ENCODE assay signal across 1 cellular context in the genomic region with DNA sequence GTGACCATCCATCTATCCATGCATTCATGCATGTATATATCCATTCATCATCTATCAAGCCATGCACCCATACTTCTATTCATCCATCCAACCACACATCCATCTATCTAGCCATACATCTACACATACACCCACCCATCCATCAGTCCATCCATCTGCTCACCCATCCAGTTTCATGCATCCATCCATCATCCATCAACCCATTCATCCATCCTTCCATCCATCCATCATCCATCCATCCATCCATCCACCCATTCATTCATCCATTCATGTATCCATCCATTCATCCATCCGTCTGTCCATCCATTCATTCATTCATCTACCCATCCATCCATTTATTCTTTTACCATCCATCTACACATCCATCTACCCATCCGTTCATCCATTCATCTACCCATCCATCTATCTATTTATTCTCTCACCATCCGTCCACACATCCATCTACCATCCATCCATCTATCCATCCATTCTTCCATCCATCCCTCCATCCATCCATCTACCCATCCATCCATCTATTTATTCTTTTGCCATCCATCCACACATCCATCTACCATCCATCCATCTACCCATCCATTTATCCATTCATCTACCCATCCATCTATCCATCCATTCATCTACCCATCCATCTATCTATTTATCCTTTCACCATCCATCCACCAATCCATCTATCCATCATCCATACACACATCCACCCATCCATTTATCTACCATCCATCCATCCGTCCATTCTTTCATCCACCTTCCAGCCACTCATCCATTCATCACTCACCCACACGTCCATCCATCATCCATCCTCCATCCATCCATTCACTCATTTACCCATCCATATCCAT.
TF ChIP-seq lines count a peak whose summit lies in the region.

No MANE protein-coding gene starts in this region.

TF ChIP-seq in HepG2, 621 proteins besides CTCF, POLR2A, EP300 and RAD21 (continues in another document):
- TF ChIP-seq SOX6 (IDR thresholded peaks at IDR 0.05) (peak; percentile 13; the same call in 1 of the 2 replicates), SOX6 (CRISPR knock-in tag; IDR thresholded peaks at IDR 0.05) (no peak), MTF1 (CRISPR knock-in tag; IDR thresholded peaks at IDR 0.05) (no peak), ZNF282 (IDR thresholded peaks at IDR 0.05; ENCODE audit: partially characterized antibody) (peak; percentile 45), HOXA3 (CRISPR knock-in tag; IDR thresholded peaks at IDR 0.05) (no peak), CCDC6 (CRISPR knock-in tag; IDR thresholded peaks at IDR 0.05) (no peak), MXD4 (CRISPR knock-in tag; IDR thresholded peaks at IDR 0.05) (no peak), IRF2 (CRISPR knock-in tag; IDR thresholded peaks at IDR 0.05) (no peak), NFRKB (IDR thresholded peaks at IDR 0.05) (0 out of 2 replicates have a peak, but pooled peaks have one; percentile 22), ZNF556 (CRISPR knock-in tag; IDR thresholded peaks at IDR 0.05; ENCODE audit: borderline replicate concordance) (no peak), TAF15 (IDR thresholded peaks at IDR 0.05; ENCODE audit: low read depth, low read length, poor library complexity, severe bottlenecking) (no peak), ZNF382 (CRISPR knock-in tag; IDR thresholded peaks at IDR 0.05; ENCODE audit: borderline replicate concordance) (no peak)
- TF ChIP-seq, protein P1, sequence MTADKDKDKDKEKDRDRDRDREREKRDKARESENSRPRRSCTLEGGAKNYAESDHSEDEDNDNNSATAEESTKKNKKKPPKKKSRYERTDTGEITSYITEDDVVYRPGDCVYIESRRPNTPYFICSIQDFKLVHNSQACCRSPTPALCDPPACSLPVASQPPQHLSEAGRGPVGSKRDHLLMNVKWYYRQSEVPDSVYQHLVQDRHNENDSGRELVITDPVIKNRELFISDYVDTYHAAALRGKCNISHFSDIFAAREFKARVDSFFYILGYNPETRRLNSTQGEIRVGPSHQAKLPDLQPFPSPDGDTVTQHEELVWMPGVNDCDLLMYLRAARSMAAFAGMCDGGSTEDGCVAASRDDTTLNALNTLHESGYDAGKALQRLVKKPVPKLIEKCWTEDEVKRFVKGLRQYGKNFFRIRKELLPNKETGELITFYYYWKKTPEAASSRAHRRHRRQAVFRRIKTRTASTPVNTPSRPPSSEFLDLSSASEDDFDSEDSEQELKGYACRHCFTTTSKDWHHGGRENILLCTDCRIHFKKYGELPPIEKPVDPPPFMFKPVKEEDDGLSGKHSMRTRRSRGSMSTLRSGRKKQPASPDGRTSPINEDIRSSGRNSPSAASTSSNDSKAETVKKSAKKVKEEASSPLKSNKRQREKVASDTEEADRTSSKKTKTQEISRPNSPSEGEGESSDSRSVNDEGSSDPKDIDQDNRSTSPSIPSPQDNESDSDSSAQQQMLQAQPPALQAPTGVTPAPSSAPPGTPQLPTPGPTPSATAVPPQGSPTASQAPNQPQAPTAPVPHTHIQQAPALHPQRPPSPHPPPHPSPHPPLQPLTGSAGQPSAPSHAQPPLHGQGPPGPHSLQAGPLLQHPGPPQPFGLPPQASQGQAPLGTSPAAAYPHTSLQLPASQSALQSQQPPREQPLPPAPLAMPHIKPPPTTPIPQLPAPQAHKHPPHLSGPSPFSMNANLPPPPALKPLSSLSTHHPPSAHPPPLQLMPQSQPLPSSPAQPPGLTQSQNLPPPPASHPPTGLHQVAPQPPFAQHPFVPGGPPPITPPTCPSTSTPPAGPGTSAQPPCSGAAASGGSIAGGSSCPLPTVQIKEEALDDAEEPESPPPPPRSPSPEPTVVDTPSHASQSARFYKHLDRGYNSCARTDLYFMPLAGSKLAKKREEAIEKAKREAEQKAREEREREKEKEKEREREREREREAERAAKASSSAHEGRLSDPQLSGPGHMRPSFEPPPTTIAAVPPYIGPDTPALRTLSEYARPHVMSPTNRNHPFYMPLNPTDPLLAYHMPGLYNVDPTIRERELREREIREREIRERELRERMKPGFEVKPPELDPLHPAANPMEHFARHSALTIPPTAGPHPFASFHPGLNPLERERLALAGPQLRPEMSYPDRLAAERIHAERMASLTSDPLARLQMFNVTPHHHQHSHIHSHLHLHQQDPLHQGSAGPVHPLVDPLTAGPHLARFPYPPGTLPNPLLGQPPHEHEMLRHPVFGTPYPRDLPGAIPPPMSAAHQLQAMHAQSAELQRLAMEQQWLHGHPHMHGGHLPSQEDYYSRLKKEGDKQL (CRISPR knock-in tag; IDR thresholded peaks at IDR 0.05; ENCODE audit: low read depth) = no peak
- TF ChIP-seq, protein P2, sequence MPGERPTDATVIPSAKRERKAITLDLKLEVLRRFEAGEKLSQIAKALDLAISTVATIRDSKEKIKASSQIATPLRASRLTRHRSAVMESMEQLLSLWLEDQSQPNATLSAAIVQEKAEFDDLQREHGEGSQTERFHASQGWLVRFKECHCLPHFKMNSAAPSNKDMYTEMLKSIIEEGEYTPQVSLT (CRISPR knock-in tag; IDR thresholded peaks at IDR 0.05; ENCODE audit: borderline replicate concordance, low read depth) = no peak
- TF ChIP-seq, protein P3, sequence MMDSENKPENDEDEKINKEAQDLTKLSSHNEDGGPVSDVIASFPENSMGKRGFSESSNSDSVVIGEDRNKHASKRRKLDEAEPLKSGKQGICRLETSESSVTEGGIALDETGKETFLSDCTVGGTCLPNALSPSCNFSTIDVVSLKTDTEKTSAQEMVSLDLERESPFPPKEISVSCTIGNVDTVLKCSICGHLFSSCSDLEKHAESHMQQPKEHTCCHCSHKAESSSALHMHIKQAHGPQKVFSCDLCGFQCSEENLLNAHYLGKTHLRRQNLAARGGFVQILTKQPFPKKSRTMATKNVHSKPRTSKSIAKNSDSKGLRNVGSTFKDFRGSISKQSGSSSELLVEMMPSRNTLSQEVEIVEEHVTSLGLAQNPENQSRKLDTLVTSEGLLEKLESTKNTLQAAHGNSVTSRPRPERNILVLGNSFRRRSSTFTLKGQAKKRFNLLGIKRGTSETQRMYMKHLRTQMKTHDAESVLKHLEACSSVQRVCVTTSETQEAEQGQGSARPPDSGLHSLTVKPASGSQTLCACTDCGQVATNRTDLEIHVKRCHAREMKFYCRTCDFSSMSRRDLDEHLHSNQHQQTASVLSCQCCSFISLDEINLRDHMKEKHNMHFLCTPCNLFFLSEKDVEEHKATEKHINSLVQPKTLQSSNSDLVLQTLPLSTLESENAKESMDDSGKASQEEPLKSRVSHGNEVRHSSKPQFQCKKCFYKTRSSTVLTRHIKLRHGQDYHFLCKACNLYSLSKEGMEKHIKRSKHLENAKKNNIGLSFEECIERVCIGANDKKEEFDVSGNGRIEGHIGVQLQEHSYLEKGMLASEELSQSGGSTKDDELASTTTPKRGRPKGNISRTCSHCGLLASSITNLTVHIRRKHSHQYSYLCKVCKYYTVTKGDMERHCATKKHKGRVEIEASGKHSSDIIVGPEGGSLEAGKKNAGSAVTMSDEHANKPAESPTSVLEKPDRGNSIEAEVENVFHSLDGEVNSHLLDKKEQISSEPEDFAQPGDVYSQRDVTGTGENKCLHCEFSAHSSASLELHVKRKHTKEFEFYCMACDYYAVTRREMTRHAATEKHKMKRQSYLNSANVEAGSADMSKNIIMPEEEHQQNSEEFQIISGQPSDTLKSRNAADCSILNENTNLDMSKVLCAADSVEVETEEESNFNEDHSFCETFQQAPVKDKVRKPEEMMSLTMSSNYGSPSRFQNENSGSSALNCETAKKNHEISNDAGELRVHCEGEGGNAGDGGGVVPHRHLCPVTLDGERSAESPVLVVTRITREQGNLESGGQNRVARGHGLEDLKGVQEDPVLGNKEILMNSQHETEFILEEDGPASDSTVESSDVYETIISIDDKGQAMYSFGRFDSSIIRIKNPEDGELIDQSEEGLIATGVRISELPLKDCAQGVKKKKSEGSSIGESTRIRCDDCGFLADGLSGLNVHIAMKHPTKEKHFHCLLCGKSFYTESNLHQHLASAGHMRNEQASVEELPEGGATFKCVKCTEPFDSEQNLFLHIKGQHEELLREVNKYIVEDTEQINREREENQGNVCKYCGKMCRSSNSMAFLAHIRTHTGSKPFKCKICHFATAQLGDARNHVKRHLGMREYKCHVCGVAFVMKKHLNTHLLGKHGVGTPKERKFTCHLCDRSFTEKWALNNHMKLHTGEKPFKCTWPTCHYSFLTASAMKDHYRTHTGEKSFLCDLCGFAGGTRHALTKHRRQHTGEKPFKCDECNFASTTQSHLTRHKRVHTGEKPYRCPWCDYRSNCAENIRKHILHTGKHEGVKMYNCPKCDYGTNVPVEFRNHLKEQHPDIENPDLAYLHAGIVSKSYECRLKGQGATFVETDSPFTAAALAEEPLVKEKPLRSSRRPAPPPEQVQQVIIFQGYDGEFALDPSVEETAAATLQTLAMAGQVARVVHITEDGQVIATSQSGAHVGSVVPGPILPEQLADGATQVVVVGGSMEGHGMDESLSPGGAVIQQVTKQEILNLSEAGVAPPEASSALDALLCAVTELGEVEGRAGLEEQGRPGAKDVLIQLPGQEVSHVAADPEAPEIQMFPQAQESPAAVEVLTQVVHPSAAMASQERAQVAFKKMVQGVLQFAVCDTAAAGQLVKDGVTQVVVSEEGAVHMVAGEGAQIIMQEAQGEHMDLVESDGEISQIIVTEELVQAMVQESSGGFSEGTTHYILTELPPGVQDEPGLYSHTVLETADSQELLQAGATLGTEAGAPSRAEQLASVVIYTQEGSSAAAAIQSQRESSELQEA (CRISPR knock-in tag; IDR thresholded peaks at IDR 0.05; ENCODE audit: not compliant biosample characterization) = no peak
- TF ChIP-seq, protein P4, sequence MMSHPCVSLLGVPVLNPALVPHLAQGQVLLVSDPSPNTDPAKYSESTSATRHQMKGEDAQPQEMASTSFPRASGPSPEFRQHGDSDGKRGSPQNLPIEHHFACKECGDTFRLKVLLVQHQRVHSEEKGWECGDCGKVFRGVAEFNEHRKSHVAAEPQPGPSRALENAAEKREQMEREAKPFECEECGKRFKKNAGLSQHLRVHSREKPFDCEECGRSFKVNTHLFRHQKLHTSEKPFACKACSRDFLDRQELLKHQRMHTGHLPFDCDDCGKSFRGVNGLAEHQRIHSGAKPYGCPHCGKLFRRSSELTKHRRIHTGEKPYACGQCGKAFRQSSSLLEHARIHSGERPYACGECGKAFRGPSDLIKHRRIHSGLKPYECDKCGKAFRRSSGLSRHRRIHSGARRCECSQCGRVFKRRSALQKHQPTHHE (CRISPR knock-in tag; IDR thresholded peaks at IDR 0.05; ENCODE audit: borderline replicate concordance) = no peak
- TF ChIP-seq, protein P5, sequence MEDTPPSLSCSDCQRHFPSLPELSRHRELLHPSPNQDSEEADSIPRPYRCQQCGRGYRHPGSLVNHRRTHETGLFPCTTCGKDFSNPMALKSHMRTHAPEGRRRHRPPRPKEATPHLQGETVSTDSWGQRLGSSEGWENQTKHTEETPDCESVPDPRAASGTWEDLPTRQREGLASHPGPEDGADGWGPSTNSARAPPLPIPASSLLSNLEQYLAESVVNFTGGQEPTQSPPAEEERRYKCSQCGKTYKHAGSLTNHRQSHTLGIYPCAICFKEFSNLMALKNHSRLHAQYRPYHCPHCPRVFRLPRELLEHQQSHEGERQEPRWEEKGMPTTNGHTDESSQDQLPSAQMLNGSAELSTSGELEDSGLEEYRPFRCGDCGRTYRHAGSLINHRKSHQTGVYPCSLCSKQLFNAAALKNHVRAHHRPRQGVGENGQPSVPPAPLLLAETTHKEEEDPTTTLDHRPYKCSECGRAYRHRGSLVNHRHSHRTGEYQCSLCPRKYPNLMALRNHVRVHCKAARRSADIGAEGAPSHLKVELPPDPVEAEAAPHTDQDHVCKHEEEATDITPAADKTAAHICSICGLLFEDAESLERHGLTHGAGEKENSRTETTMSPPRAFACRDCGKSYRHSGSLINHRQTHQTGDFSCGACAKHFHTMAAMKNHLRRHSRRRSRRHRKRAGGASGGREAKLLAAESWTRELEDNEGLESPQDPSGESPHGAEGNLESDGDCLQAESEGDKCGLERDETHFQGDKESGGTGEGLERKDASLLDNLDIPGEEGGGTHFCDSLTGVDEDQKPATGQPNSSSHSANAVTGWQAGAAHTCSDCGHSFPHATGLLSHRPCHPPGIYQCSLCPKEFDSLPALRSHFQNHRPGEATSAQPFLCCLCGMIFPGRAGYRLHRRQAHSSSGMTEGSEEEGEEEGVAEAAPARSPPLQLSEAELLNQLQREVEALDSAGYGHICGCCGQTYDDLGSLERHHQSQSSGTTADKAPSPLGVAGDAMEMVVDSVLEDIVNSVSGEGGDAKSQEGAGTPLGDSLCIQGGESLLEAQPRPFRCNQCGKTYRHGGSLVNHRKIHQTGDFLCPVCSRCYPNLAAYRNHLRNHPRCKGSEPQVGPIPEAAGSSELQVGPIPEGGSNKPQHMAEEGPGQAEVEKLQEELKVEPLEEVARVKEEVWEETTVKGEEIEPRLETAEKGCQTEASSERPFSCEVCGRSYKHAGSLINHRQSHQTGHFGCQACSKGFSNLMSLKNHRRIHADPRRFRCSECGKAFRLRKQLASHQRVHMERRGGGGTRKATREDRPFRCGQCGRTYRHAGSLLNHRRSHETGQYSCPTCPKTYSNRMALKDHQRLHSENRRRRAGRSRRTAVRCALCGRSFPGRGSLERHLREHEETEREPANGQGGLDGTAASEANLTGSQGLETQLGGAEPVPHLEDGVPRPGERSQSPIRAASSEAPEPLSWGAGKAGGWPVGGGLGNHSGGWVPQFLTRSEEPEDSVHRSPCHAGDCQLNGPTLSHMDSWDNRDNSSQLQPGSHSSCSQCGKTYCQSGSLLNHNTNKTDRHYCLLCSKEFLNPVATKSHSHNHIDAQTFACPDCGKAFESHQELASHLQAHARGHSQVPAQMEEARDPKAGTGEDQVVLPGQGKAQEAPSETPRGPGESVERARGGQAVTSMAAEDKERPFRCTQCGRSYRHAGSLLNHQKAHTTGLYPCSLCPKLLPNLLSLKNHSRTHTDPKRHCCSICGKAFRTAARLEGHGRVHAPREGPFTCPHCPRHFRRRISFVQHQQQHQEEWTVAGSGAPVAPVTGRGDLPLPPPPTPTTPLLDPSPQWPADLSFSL (CRISPR knock-in tag; IDR thresholded peaks at IDR 0.05) = no peak
